In genomic region chr1:116997666-116998065, GRCh38 we compare ENCODE assay signal across 28 cellular contexts. TPM values are rescaled to one million over a fixed set of nuclear protein-coding genes. Genes with fewer than 3 reads are reported as not detected.
DNase-seq lines count a peak whose midpoint lies in the region; TF ChIP-seq lines count a peak whose summit lies in the region.
"Had no signal": no experiment of that assay in that cellular context is flagged by ENCODE, and none has a peak within 500 bp of the region (broad histone marks: within the 10 kb centered on the region; RNA-seq: fewer than 3 reads in every experiment).

No MANE protein-coding gene starts in this region.

- H3K36me3 Mint-ChIP-seq in chondrocyte (ENCODE audit: low read depth) (peaks cover 5% of the 10 kb centered on the region), nephron progenitor cell (ENCODE audit: low read depth) (peaks cover 51% of the 10 kb centered on the region)
- H3K36me3 Mint-ChIP-seq: activated naive CD8-positive, alpha-beta T cell treated with anti-CD3 and anti-CD28 coated beads for 36 hours had no signal

- DNase-seq in ACHN (peak; percentile 5), MG63 (peak; percentile 32), chondrocyte (ENCODE audit: low spot score) (no peak), nephron progenitor cell (no peak), HAP-1 (ENCODE audit: low spot score in 2 of 2) (no peak), GF-D8 (lab: John Stamatoyannopoulos, UW) (no peak), NK-92 (lab: John Stamatoyannopoulos, UW; ENCODE audit: unreplicated experiment) (no peak)
- DNase-seq: activated B cell treated with CpG ODN at 0.5 μM for 24 hours; activated CD4-positive, alpha-beta T cell treated with anti-CD3 and anti-CD28 coated beads, Interleukin-2, amount 10 ng/mL, durations not matched to agents 7 days and 5 days; activated effector memory CD4-positive, alpha-beta T cell treated with anti-CD3 and anti-CD28 coated beads, Interleukin-2, amount 50 U/mL, for 16 hours; activated naive CD8-positive, alpha-beta T cell treated with anti-CD3 and anti-CD28 coated beads for 36 hours; activated T-cell treated with anti-CD3 and anti-CD28 coated beads, Interleukin-2, amount 50 U/mL, for 24 hours; BE2C; caudate nucleus; CD8-positive, alpha-beta memory T cell; erythroblast; Karpas-422; NCI-H1436 treated with DMSO at 0.1 percent for 48 hours; NCI-H748 treated with DMSO at 0.1 percent for 48 hours; stimulated activated CD8-positive, alpha-beta memory T cell treated with anti-CD3 and anti-CD28 coated beads, Interleukin-4, amount 100 ng/mL, for 48 hours; testis had no signal

- in situ Hi-C loops in ACHN (cut with HindIII; ENCODE audit: low pct_ligation_motif_present, low pct_unique_long_range_greater_than_20kb, low sequenced_read_pairs) (no loop called here), HAP-1 (cut with MboI; ENCODE audit: low sequenced_read_pairs) (no loop called here)

- H3K4me3 Mint-ChIP-seq in chondrocyte (ENCODE audit: unreplicated experiment) (no peak overlapping the region), nephron progenitor cell (no peak overlapping the region)
- H3K4me3 Mint-ChIP-seq: activated B cell treated with CpG ODN at 0.5 μM for 24 hours; activated CD4-positive, alpha-beta T cell treated with anti-CD3 and anti-CD28 coated beads, Interleukin-2, amount 10 ng/mL, durations not matched to agents 7 days and 5 days; activated naive CD8-positive, alpha-beta T cell treated with anti-CD3 and anti-CD28 coated beads for 36 hours; activated T-cell treated with anti-CD3 and anti-CD28 coated beads, Interleukin-2, amount 50 U/mL, for 24 hours; CD8-positive, alpha-beta memory T cell; neural crest cell; stimulated activated naive CD8-positive, alpha-beta T cell treated with anti-CD3 and anti-CD28 coated beads, Interleukin-15, Interleukin-2, amounts not matched to agents 100 ng/mL and 50 ng/mL, for 24 hours had no signal

- H3K36me3 ChIP-seq in MG63 (no peaks in the 10 kb centered on the region), HAP-1 (replicated peaks) (no peaks in the 10 kb centered on the region)
- H3K36me3 ChIP-seq: ascending aorta, BE2C, right atrium auricular region had no signal

- no peak overlapping the region for H3K4me3 ChIP-seq in MG63
- no peak overlapping the region for H3K4me3 ChIP-seq in HAP-1
- H3K4me3 ChIP-seq: ascending aorta, lung, right atrium auricular region, testis had no signal

- H3K27ac Mint-ChIP-seq in chondrocyte (ENCODE audit: unreplicated experiment): peak overlapping the region; percentile 37
- peak overlapping the region; percentile 80 for H3K27ac Mint-ChIP-seq in nephron progenitor cell
- H3K27ac Mint-ChIP-seq: activated B cell treated with CpG ODN at 0.5 μM for 24 hours; activated CD4-positive, alpha-beta T cell treated with anti-CD3 and anti-CD28 coated beads, Interleukin-2, amount 10 ng/mL, durations not matched to agents 7 days and 5 days; activated naive CD8-positive, alpha-beta T cell treated with anti-CD3 and anti-CD28 coated beads for 36 hours; activated T-cell treated with anti-CD3 and anti-CD28 coated beads, Interleukin-2, amount 50 U/mL, for 24 hours; stimulated activated naive CD8-positive, alpha-beta T cell treated with anti-CD3 and anti-CD28 coated beads, Interleukin-15, Interleukin-2, amounts not matched to agents 100 ng/mL and 50 ng/mL, for 24 hours had no signal

- H3K9me3 Mint-ChIP-seq in chondrocyte (ENCODE audit: low read depth): no peaks in the 10 kb centered on the region
- H3K9me3 Mint-ChIP-seq in nephron progenitor cell: peaks cover 6% of the 10 kb centered on the region
- H3K9me3 Mint-ChIP-seq: activated B cell treated with CpG ODN at 0.5 μM for 24 hours; stimulated activated naive CD8-positive, alpha-beta T cell treated with anti-CD3 and anti-CD28 coated beads, Interleukin-15, Interleukin-2, amounts not matched to agents 100 ng/mL and 50 ng/mL, for 24 hours had no signal

- no peaks in the 10 kb centered on the region for H3K9me3 ChIP-seq in MG63
- no peaks in the 10 kb centered on the region for H3K9me3 ChIP-seq in HAP-1
- H3K9me3 ChIP-seq: ascending aorta, BE2C, right atrium auricular region, testis had no signal

- H3K27me3 Mint-ChIP-seq in chondrocyte (ENCODE audit: low read depth): no peaks in the 10 kb centered on the region
- H3K27me3 Mint-ChIP-seq in nephron progenitor cell (ENCODE audit: low read depth, poor library complexity): no peaks in the 10 kb centered on the region
- H3K27me3 Mint-ChIP-seq: activated CD4-positive, alpha-beta T cell treated with anti-CD3 and anti-CD28 coated beads, Interleukin-2, amount 10 ng/mL, durations not matched to agents 7 days and 5 days; activated naive CD8-positive, alpha-beta T cell treated with anti-CD3 and anti-CD28 coated beads for 36 hours; activated T-cell treated with anti-CD3 and anti-CD28 coated beads, Interleukin-2, amount 50 U/mL, for 24 hours; CD8-positive, alpha-beta memory T cell; stimulated activated naive CD8-positive, alpha-beta T cell treated with anti-CD3 and anti-CD28 coated beads, Interleukin-15, Interleukin-2, amounts not matched to agents 100 ng/mL and 50 ng/mL, for 24 hours had no signal

- H3K4me1 ChIP-seq in HAP-1: no peaks in the 10 kb centered on the region
- H3K4me1 ChIP-seq: ascending aorta, BE2C, parathyroid adenoma, right atrium auricular region, testis had no signal

- H3K4me1 Mint-ChIP-seq in chondrocyte (ENCODE audit: low read depth): peaks cover 14% of the 10 kb centered on the region
- peaks cover 10% of the 10 kb centered on the region for H3K4me1 Mint-ChIP-seq in nephron progenitor cell

- TF ChIP-seq CTCF in chondrocyte (IDR thresholded peaks at IDR 0.05) (no peak), nephron progenitor cell (IDR thresholded peaks at IDR 0.05) (no peak)

- H3K27me3 ChIP-seq in MG63: no peaks in the 10 kb centered on the region
- H3K27me3 ChIP-seq in HAP-1 (ENCODE audit: low read depth): no peaks in the 10 kb centered on the region
- H3K27me3 ChIP-seq: ascending aorta, BE2C, right atrium auricular region, testis had no signal

RNA-seq across cellular contexts. Expression of gene CD101, which starts 3.9 kb away (rescaled TPM):
- 0.35 and 0.63 TPM in 2 replicates for total RNA-seq in MG63 (2014; rRNA removed; shearing (Covaris generic); ENCODE audit: low replicate concordance)
- total RNA-seq in chondrocyte: 0.79 to 1.4 TPM (median 1.0 TPM) in 3 replicates
- total RNA-seq: ascending aorta, SK-MEL-5 had no signal

Comparison
In these comparisons a context has a peak if more than half of its experiments do, and no peak if none do; other contexts are left out.
1. DNase-seq: peak in ACHN (single experiment) and MG63 (single experiment); none in chondrocyte (single experiment), nephron progenitor cell (single experiment), HAP-1 (0 of 2), GF-D8 (single experiment) and NK-92 (single experiment).